ENCODE assay signal across 1 cellular context in genomic region chr1:223840254-223840653, GRCh38.
TF ChIP-seq lines count a peak whose summit lies in the region.

No MANE protein-coding gene starts in this region.

TF ChIP-seq in WTC11, 78 proteins besides CTCF, POLR2A, EP300 and RAD21 (continued from another document):
- TF ChIP-seq ELF4 (CRISPR knock-in tag; IDR thresholded peaks at IDR 0.05; ENCODE audit: low read depth) = no peak
- no peak for TF ChIP-seq ATF3 (CRISPR knock-in tag; conservative IDR thresholded peaks at IDR 0.05)
